Comparison of ENCODE assay signal across 22 cellular contexts in genomic region chr7:28759373-28760013, GRCh38.
A peak's percentile ranks its signal among the peaks of the same experiment; 100 is the strongest.
DNase-seq lines count a peak whose midpoint lies in the region; ATAC-seq and TF ChIP-seq lines count a peak whose summit lies in the region.
"Had no signal": no experiment of that assay in that cellular context is flagged by ENCODE, and none has a peak within 500 bp of the region (broad histone marks: within the 10 kb centered on the region; RNA-seq: fewer than 3 reads in every experiment).

No MANE protein-coding gene starts in this region.

- peak; percentile 61 for DNase-seq in A172 (ENCODE audit: low spot score)
- peak; percentile 35 for DNase-seq in SW480 (ENCODE audit: low spot score)
- DNase-seq in fibroblast of villous mesenchyme (ENCODE audit: low read depth), result peak; percentile 56
- no peak for DNase-seq in activated naive CD8-positive, alpha-beta T cell treated with anti-CD3 and anti-CD28 coated beads, Interleukin-2, amount 50 U/mL, for 24 hours
- no peak for DNase-seq in cardiac septum (ENCODE audit: low spot score)
- no peak for DNase-seq in midbrain (lab: John Stamatoyannopoulos, UW)
- DNase-seq: activated CD4-positive, alpha-beta memory T cell treated with anti-CD3 and anti-CD28 coated beads for 36 hours; activated naive CD4-positive, alpha-beta T cell treated with anti-CD3 and anti-CD28 coated beads, Interleukin-2, amount 10 ng/mL, durations not matched to agents 7 days and 5 days; activated T-cell treated with anti-CD3 and anti-CD28 coated beads, Interleukin-2, amount 50 U/mL, for 1 hour; effector memory CD8-positive, alpha-beta T cell; left lung; NCI-H1436 treated with DMSO at 0.1 percent for 48 hours; NCI-H510A treated with DMSO at 0.1 percent for 48 hours; sigmoid colon; stimulated activated CD4-positive, alpha-beta T cell treated with anti-CD3 and anti-CD28 coated beads, Interleukin-2, amount 100 ng/mL, for 24 hours; uterus had no signal

- intact Hi-C loops in cardiac septum (cut with DNase I), result no loop called here

- ATAC-seq in HG03521 (IDR thresholded peaks at IDR 0.05; ENCODE audit: unreplicated experiment), result no peak
- no peak for ATAC-seq in activated naive CD8-positive, alpha-beta T cell treated with anti-CD3 and anti-CD28 coated beads, Interleukin-2, amount 50 U/mL, for 24 hours
- ATAC-seq: A549; effector memory CD8-positive, alpha-beta T cell; left lung; Panc1 had no signal

- H3K4me3 ChIP-seq in fibroblast of villous mesenchyme (ENCODE audit: low read depth, low read length), result no peak overlapping the region
- H3K4me3 ChIP-seq: A549, cardiac muscle cell, left lung, sigmoid colon, uterus had no signal

- no peak overlapping the region for H3K4me3 Mint-ChIP-seq in activated naive CD8-positive, alpha-beta T cell treated with anti-CD3 and anti-CD28 coated beads, Interleukin-2, amount 50 U/mL, for 24 hours
- H3K4me3 Mint-ChIP-seq: activated CD4-positive, alpha-beta memory T cell treated with anti-CD3 and anti-CD28 coated beads for 36 hours; activated naive CD4-positive, alpha-beta T cell treated with anti-CD3 and anti-CD28 coated beads, Interleukin-2, amount 10 ng/mL, durations not matched to agents 7 days and 5 days; CD14-positive monocyte; effector memory CD8-positive, alpha-beta T cell had no signal

- no peak for TF ChIP-seq CTCF in fibroblast of villous mesenchyme (IDR thresholded peaks at IDR 0.05; ENCODE audit: insufficient read depth, low read depth, low read length)

- no peak for TF ChIP-seq RAD21 in Ishikawa (IDR thresholded peaks at IDR 0.05; ENCODE audit: low read depth)

- H3K4me1 Mint-ChIP-seq in activated naive CD8-positive, alpha-beta T cell treated with anti-CD3 and anti-CD28 coated beads, Interleukin-2, amount 50 U/mL, for 24 hours, result no peaks in the 10 kb centered on the region
- H3K4me1 Mint-ChIP-seq: activated naive CD4-positive, alpha-beta T cell treated with anti-CD3 and anti-CD28 coated beads, Interleukin-2, amount 10 ng/mL, durations not matched to agents 7 days and 5 days; CD14-positive monocyte had no signal

- no peak overlapping the region for H3K27ac Mint-ChIP-seq in activated naive CD8-positive, alpha-beta T cell treated with anti-CD3 and anti-CD28 coated beads, Interleukin-2, amount 50 U/mL, for 24 hours
- H3K27ac Mint-ChIP-seq: activated CD4-positive, alpha-beta memory T cell treated with anti-CD3 and anti-CD28 coated beads for 36 hours; activated naive CD4-positive, alpha-beta T cell treated with anti-CD3 and anti-CD28 coated beads, Interleukin-2, amount 10 ng/mL, durations not matched to agents 7 days and 5 days; CD14-positive monocyte; effector memory CD8-positive, alpha-beta T cell had no signal

- H3K36me3 Mint-ChIP-seq in activated naive CD8-positive, alpha-beta T cell treated with anti-CD3 and anti-CD28 coated beads, Interleukin-2, amount 50 U/mL, for 24 hours (ENCODE audit: low read depth), result no peaks in the 10 kb centered on the region
- H3K36me3 Mint-ChIP-seq: activated CD4-positive, alpha-beta memory T cell treated with anti-CD3 and anti-CD28 coated beads for 36 hours; activated naive CD4-positive, alpha-beta T cell treated with anti-CD3 and anti-CD28 coated beads, Interleukin-2, amount 10 ng/mL, durations not matched to agents 7 days and 5 days had no signal

- no peaks in the 10 kb centered on the region for H3K27me3 Mint-ChIP-seq in activated naive CD8-positive, alpha-beta T cell treated with anti-CD3 and anti-CD28 coated beads, Interleukin-2, amount 50 U/mL, for 24 hours
- H3K27me3 Mint-ChIP-seq: activated CD4-positive, alpha-beta memory T cell treated with anti-CD3 and anti-CD28 coated beads for 36 hours; activated naive CD4-positive, alpha-beta T cell treated with anti-CD3 and anti-CD28 coated beads, Interleukin-2, amount 10 ng/mL, durations not matched to agents 7 days and 5 days had no signal

- no peaks in the 10 kb centered on the region for H3K9me3 Mint-ChIP-seq in activated naive CD8-positive, alpha-beta T cell treated with anti-CD3 and anti-CD28 coated beads, Interleukin-2, amount 50 U/mL, for 24 hours
- H3K9me3 Mint-ChIP-seq: activated CD4-positive, alpha-beta memory T cell treated with anti-CD3 and anti-CD28 coated beads for 36 hours; activated naive CD4-positive, alpha-beta T cell treated with anti-CD3 and anti-CD28 coated beads, Interleukin-2, amount 10 ng/mL, durations not matched to agents 7 days and 5 days had no signal

- TF ChIP-seq EP300 in Ishikawa (IDR thresholded peaks at IDR 0.05; ENCODE audit: borderline replicate concordance), result 0 out of 2 replicates have a peak, but pooled peaks have one; percentile 32

TF ChIP-seq in Ishikawa, 13 proteins besides CTCF, POLR2A, EP300 and RAD21:
- TF ChIP-seq FOXM1 (IDR thresholded peaks at IDR 0.05; ENCODE audit: borderline replicate concordance, low read depth) (no peak), NFIC (IDR thresholded peaks at IDR 0.05) (peak; percentile 58; the same call in 1 of the 2 replicates), YY1 (IDR thresholded peaks at IDR 0.05; ENCODE audit: low read depth) (no peak), REST (IDR thresholded peaks at IDR 0.05; ENCODE audit: low read depth) (no peak), TEAD4 (IDR thresholded peaks at IDR 0.05) (0 out of 2 replicates have a peak, but pooled peaks have one; percentile 22), TCF12 (IDR thresholded peaks at IDR 0.05; ENCODE audit: low read depth) (0 out of 2 replicates have a peak, but pooled peaks have one; percentile 24)

Comparison
In these comparisons a context has a peak if more than half of its experiments do, and no peak if none do; other contexts are left out.
1. DNase-seq: peak in A172 (single experiment), SW480 (single experiment) and fibroblast of villous mesenchyme (single experiment); none in activated naive CD8-positive, alpha-beta T cell treated with anti-CD3 and anti-CD28 coated beads, Interleukin-2, amount 50 U/mL, for 24 hours (single experiment), cardiac septum (single experiment) and midbrain (single experiment).